Comparison of ENCODE assay signal across 8 cellular contexts in the genomic region with DNA sequence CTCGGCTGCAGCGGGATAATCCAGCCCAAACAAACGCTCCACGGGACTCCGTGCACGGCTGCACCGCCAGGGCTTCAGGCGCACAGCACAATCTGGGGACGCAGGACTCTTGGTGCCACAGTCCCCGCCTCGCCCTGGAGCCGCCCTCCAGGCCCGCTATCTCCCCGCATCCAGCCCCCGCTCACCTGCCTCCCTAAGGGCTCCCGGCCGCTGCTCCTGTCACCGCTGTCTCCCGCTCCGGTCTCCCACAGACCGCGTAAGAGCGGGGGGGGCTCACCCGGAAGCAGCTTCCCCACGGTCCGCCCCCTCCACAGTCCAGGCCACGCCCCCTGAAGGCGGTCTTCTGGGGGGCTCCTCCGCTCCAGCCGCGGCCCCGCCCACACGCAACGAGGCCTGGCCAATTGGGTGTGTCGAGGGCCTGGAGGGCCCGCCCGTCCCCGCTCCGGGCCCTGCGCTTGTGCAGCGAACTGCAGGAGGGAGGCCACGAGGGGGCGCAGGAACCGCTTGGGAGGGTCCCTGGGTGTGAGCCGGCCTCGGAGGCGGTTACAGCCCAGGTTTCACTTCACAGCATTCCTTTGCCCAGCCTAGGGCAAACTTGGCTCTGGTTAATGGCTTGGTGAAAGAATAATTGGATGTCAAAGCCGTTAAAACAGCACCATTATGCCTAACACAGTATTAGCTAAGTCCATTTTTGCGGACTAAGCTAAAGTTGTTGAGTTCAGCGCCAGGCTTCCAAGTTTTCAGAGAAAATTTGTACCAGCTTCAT. TPM values are rescaled to one million over a fixed set of nuclear protein-coding genes. Genes with fewer than 3 reads are reported as not detected.
DNase-seq lines count a peak whose midpoint lies in the region; ATAC-seq, FAIRE-seq and TF ChIP-seq lines count a peak whose summit lies in the region.

TSS of gene ALAD (minus strand) at position 258 of the 766 bp plus-strand sequence. CDS start 7,725 bp downstream, outside the sequence.

- DNase-seq in A549 (ENCODE audit: low read depth in 1 of 2, low spot score in 1 of 2) (peak; percentile 93 to 98), NCI-H2107 treated with DMSO at 0.1 percent for 48 hours (lab: John Stamatoyannopoulos, UW; ENCODE audit: unreplicated experiment) (peak; percentile 81), body of pancreas (peak; percentile 99 to 100 (median 99)), iPS DF 6.9 (ENCODE audit: low read depth, low spot score) (peak; percentile 76), skeletal muscle cell (ENCODE audit: low read depth) (peak; percentile 93)

- TF ChIP-seq POLR2A in A549 (IDR thresholded peaks at IDR 0.05; ENCODE audit: low read length) (peak; percentile 60), GM18526 (IDR thresholded peaks at IDR 0.05; ENCODE audit: extremely low read depth, insufficient read length) (peak; percentile 70), body of pancreas (IDR thresholded peaks at IDR 0.05) (peak; percentile 21 to 84 (median 82))

- intact Hi-C loops in body of pancreas (cut with DNase I), result no loop called here

- POLR2A ChIA-PET in A549 (lab: Yijun Ruan, JAX), result interaction anchor here (1.0 to 2.0 kb wide), 4 partner anchors 9 to 126 kb away, joined by 7 to 22 read pairs (median 12); partner anchors contain the start of genes C9orf43, CDC26, HDHD3 and POLE3

- H3K4me3 ChIP-seq in A549 (peak within 1 kb of the TSS; percentile 73), body of pancreas (peak within 1 kb of the TSS; percentile 53 to 67), iPS DF 6.9 (ENCODE audit: low read length) (peak within 1 kb of the TSS; percentile 84), skeletal muscle cell (ENCODE audit: low read depth, low read length) (peak within 1 kb of the TSS; percentile 91)

- CTCF ChIA-PET in A549 (lab: Yijun Ruan, JAX), result interaction anchor here (0.6 to 7.3 kb wide), 41 partner anchors 9 to 266 kb away, joined by 3 to 56 read pairs (median 5); partner anchors contain the start of genes C9orf43, CDC26, HDHD3 and POLE3

- peak; percentile 97 to 98 for ATAC-seq in A549
- peak; percentile 94 for ATAC-seq in HG03066 (IDR thresholded peaks at IDR 0.05; ENCODE audit: low read depth, unreplicated experiment)
- ATAC-seq in body of pancreas, result peak; percentile 98

- H3K9me3 ChIP-seq in A549 (no peaks in the 10 kb centered on the region), body of pancreas (no peaks in the 10 kb centered on the region), iPS DF 6.9 (ENCODE audit: control insufficient read depth, insufficient read depth, low read length) (no peaks in the 10 kb centered on the region)

- peak within 1 kb of the TSS; percentile 84 for H3K4me2 ChIP-seq in A549

- H3K4me1 ChIP-seq in A549 (peaks cover 10% of the 10 kb centered on the region; the same call in 1 of the 3 replicates), body of pancreas (peaks cover 50% of the 10 kb centered on the region), iPS DF 6.9 (ENCODE audit: control insufficient read depth, insufficient read depth, low read length) (peaks cover 1% of the 10 kb centered on the region; the same call in 1 of the 2 replicates)

- peak; percentile 49 to 66 for TF ChIP-seq RAD21 in A549 (conservative IDR thresholded peaks at IDR 0.05 in 1 of 2, IDR thresholded peaks at IDR 0.05 in 1 of 2)

- H3K36me3 ChIP-seq in body of pancreas (replicated peaks in 1 of 2; ENCODE audit: insufficient read depth in 1 of 2, low read depth in 2 of 2) (no peaks in the 10 kb centered on the region), iPS DF 6.9 (ENCODE audit: control insufficient read depth, insufficient read depth, low read length) (no peaks in the 10 kb centered on the region)

- TF ChIP-seq CTCF in A549 (IDR thresholded peaks at IDR 0.05) (peak; percentile 85), body of pancreas (IDR thresholded peaks at IDR 0.05) (peak; percentile 90 to 99 (median 97))

- WGBS in A549 (ENCODE audit: missing lambda C conversion rate), result 5% methylated on average over 23 of the region's 50 CpGs
- 1 to 12% methylated on average over 8 to 49 of the region's 50 CpGs for WGBS in body of pancreas, 2 donors
- WGBS in iPS DF 6.9 (ENCODE audit: insufficient coverage, insufficient read length), result no CpG with 5 or more reads among the region's 50 CpGs

- peak within 1 kb of the TSS; percentile 66 to 85 for H3K27ac ChIP-seq in A549
- peak within 1 kb of the TSS; percentile 72 to 85 (median 78) for H3K27ac ChIP-seq in body of pancreas
- no peak within 1 kb of the TSS for H3K27ac ChIP-seq in iPS DF 6.9 (ENCODE audit: low read length)

- no peaks in the 10 kb centered on the region for H3K27me3 ChIP-seq in body of pancreas
- no peaks in the 10 kb centered on the region for H3K27me3 ChIP-seq in iPS DF 6.9 (ENCODE audit: control insufficient read depth, insufficient read depth, low read length)

- no peak for TF ChIP-seq EP300 in A549 (IDR thresholded peaks at IDR 0.05)

- FAIRE-seq in A549 (lab: Jason Lieb, UNC) (no peak), TTC549 (lab: Jason Lieb, UNC) (peak; percentile 77)

TF ChIP-seq in A549, 52 proteins besides CTCF, POLR2A, EP300 and RAD21:
- no peak for TF ChIP-seq MAZ (IDR thresholded peaks at IDR 0.05; ENCODE audit: borderline replicate concordance, low read depth, low read length)
- TF ChIP-seq, protein P1, sequence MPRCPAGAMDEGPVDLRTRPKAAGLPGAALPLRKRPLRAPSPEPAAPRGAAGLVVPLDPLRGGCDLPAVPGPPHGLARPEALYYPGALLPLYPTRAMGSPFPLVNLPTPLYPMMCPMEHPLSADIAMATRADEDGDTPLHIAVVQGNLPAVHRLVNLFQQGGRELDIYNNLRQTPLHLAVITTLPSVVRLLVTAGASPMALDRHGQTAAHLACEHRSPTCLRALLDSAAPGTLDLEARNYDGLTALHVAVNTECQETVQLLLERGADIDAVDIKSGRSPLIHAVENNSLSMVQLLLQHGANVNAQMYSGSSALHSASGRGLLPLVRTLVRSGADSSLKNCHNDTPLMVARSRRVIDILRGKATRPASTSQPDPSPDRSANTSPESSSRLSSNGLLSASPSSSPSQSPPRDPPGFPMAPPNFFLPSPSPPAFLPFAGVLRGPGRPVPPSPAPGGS (IDR thresholded peaks at IDR 0.05), result 0 out of 3 replicates have a peak, but pooled peaks have one; percentile 39
- peak in 1 of 2 experiments; percentile 50; a peak in 2 of 5 replicates for TF ChIP-seq JUN (IDR thresholded peaks at IDR 0.05)
- no peak for TF ChIP-seq JUNB (IDR thresholded peaks at IDR 0.05)
- TF ChIP-seq PHF8 (IDR thresholded peaks at IDR 0.05; ENCODE audit: borderline replicate concordance, low read depth), result peak; percentile 46; the same call in 1 of the 2 replicates
- TF ChIP-seq SMC3 (IDR thresholded peaks at IDR 0.05), result peak; percentile 78
- TF ChIP-seq, protein P2, sequence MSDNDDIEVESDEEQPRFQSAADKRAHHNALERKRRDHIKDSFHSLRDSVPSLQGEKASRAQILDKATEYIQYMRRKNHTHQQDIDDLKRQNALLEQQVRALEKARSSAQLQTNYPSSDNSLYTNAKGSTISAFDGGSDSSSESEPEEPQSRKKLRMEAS (IDR thresholded peaks at IDR 0.05), result peak; percentile 58

RNA-seq across cellular contexts. Expression of gene ALAD, which starts in this region (rescaled TPM):
- polyA plus RNA-seq in A549 (2011; rRNA removed) (5.7 and 9.5 TPM in 2 replicates), A549 (2017; fragmentation: RNase III; extraction: RNeasy Plus Mini Kit Qiagen cat#74134 plus additional on column Dnase treatment) (15.6 to 19.6 TPM (median 18.5 TPM) in 3 replicates)
- polyA plus RNA-seq in A549 (2012; cell fraction: cytosol; rRNA removed), result 6.6 and 7.9 TPM in 2 replicates
- polyA plus RNA-seq in A549 (2012; cell fraction: nucleus; rRNA removed), result 13.6 and 18.5 TPM in 2 replicates
- polyA minus RNA-seq in A549 (2011; rRNA and poly(A)+ RNA removed), result 6.2 and 10.8 TPM in 2 replicates
- total RNA-seq in body of pancreas, result 10 to 100 TPM; 42.5 to 44.1 TPM
